Comparison of ENCODE assay signal across 25 cellular contexts in the genomic region with DNA sequence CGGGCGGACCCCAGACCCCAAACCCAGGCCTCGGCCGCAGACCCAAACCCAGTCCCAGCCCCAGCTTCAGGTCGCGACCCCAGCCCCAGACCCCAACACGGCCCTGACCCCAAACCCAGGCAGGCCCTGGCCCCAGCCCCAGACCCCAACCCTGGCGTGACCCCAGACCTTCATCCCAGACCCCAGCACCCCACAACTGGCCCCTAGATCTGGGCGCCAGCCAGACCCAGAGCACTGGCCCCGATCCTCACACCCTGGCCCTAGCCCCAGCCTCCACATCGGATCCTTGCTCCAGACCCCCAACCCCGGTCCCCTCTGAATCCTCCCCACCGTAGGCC. TPM values are rescaled to one million over a fixed set of nuclear protein-coding genes. Genes with fewer than 3 reads are reported as not detected.
DNase-seq lines count a peak whose midpoint lies in the region; ATAC-seq, FAIRE-seq and TF ChIP-seq lines count a peak whose summit lies in the region.
"Had no signal": no experiment of that assay in that cellular context is flagged by ENCODE, and none has a peak within 500 bp of the region (broad histone marks: within the 10 kb centered on the region; RNA-seq: fewer than 3 reads in every experiment).

No MANE protein-coding gene starts in this region.

- no peak for TF ChIP-seq EP300 in H1 (IDR thresholded peaks at IDR 0.05; ENCODE audit: borderline replicate concordance in 1 of 2, low read depth in 2 of 2, low read length in 2 of 2)

- H3K36me3 Mint-ChIP-seq in neural crest cell (ENCODE audit: low read depth) = peaks cover 18% of the 10 kb centered on the region
- H3K36me3 Mint-ChIP-seq: CD4-positive, CD25-positive, alpha-beta regulatory T cell had no signal

- H2BK20ac ChIP-seq in H1 (ENCODE audit: low read length) = no peak overlapping the region

- H3K27ac ChIP-seq in HUES48 (ENCODE audit: low read depth, low read length) (no peak overlapping the region), H1 (ENCODE audit: low read depth, low read length) (no peak overlapping the region), testis (no peak overlapping the region)
- H3K27ac ChIP-seq: BLaER1, GM23248, HL-60, PC-9 had no signal

- POLR2A ChIA-PET in H1 (lab: Charles Lee; ENCODE audit: partially characterized antibody) = interaction anchor here (9.1 kb wide), 1 partner anchor 9 kb away, joined by 148 read pairs; no protein-coding TSS in a partner anchor

- H3K23me2 ChIP-seq in H1 (ENCODE audit: low read depth, low read length) = no peaks in the 10 kb centered on the region

- intact Hi-C loops in testis (cut with DNase I; ENCODE audit: low total_unique reads) = no loop called here

- TF ChIP-seq CTCF in H1 (IDR thresholded peaks at IDR 0.05; ENCODE audit: control extremely low read depth in 1 of 3, insufficient read depth in 1 of 3, low read depth in 1 of 3, low read length in 3 of 3) = no peak
- TF ChIP-seq CTCF in neural crest cell (conservative IDR thresholded peaks at IDR 0.05) = no peak
- TF ChIP-seq CTCF in testis (IDR thresholded peaks at IDR 0.05) = no peak

- 0 out of 2 replicates have a peak overlapping the region, but pooled peaks have one; percentile 43 for H3K9ac ChIP-seq in HUES48 (ENCODE audit: low read depth, low read length)
- H3K9ac ChIP-seq in H1 (replicated peaks in 1 of 4; ENCODE audit: extremely low read depth in 1 of 4, low read depth in 3 of 4, low read length in 3 of 4) = no peak overlapping the region; a peak in 1 of 7 replicates
- H3K9ac ChIP-seq: BLaER1, GM23248 had no signal

- H3K4me3 Mint-ChIP-seq in neural crest cell = peak overlapping the region; percentile 49
- H3K4me3 Mint-ChIP-seq: CD4-positive, CD25-positive, alpha-beta regulatory T cell had no signal

- no peak overlapping the region for H2BK15ac ChIP-seq in H1 (ENCODE audit: low read length)

- H2AK5ac ChIP-seq in H1 (ENCODE audit: low read depth, low read length) = no peak overlapping the region

- CTCF ChIA-PET in H1 (lab: Charles Lee; ENCODE audit: partially characterized antibody) = interaction anchor here (1.5 kb wide), 2 partner anchors 10 to 39 kb away, joined by 3 to 4 read pairs; no protein-coding TSS in a partner anchor

- H3K9me3 Mint-ChIP-seq in neural crest cell = no peaks in the 10 kb centered on the region
- H3K9me3 Mint-ChIP-seq: CD4-positive, CD25-positive, alpha-beta regulatory T cell had no signal

- no peaks in the 10 kb centered on the region for H3K27me3 ChIP-seq in HUES48 (ENCODE audit: control insufficient read depth, insufficient read depth, low read length)
- no peaks in the 10 kb centered on the region; a peak in 1 of 7 replicates for H3K27me3 ChIP-seq in H1 (replicated peaks in 1 of 4; ENCODE audit: control insufficient read depth in 3 of 4, extremely low read depth in 1 of 4, insufficient read depth in 3 of 4, low read length in 3 of 4)
- no peaks in the 10 kb centered on the region for H3K27me3 ChIP-seq in testis
- no peaks in the 10 kb centered on the region for H3K27me3 ChIP-seq in H7 (ENCODE audit: control insufficient read depth, insufficient read depth, low read length)
- H3K27me3 ChIP-seq: BLaER1, MG63 had no signal

- peak overlapping the region in 1 of 2 experiments; percentile 65; a peak in 1 of 4 replicates for H3K4me2 ChIP-seq in H1 (ENCODE audit: insufficient read depth in 1 of 2, low read depth in 2 of 2, low read length in 2 of 2)
- H3K4me2 ChIP-seq: BLaER1, PC-9 had no signal

- H3K14ac ChIP-seq in H1 (ENCODE audit: insufficient read length) = no peak overlapping the region

- no peak overlapping the region for H4K5ac ChIP-seq in H1 (ENCODE audit: insufficient read length, low read depth, low read length)

- H3K27ac Mint-ChIP-seq in neural crest cell (ENCODE audit: unreplicated experiment) = no peak overlapping the region

- H3K4me1 ChIP-seq in HUES48 (ENCODE audit: control insufficient read depth, insufficient read depth, low read length) (no peaks in the 10 kb centered on the region), H1 (replicated peaks in 1 of 4; ENCODE audit: control insufficient read depth in 3 of 4, insufficient read depth in 4 of 4, low read length in 3 of 4) (no peaks in the 10 kb centered on the region), testis (no peaks in the 10 kb centered on the region)

- H3K27me3 Mint-ChIP-seq in neural crest cell (ENCODE audit: low read depth) = no peaks in the 10 kb centered on the region
- H3K27me3 Mint-ChIP-seq: CD4-positive, CD25-positive, alpha-beta regulatory T cell had no signal

- DNase-seq in H1 (ENCODE audit: low read depth in 1 of 2, low spot score in 2 of 2) = no peak
- DNase-seq in neural crest cell (ENCODE audit: low read depth, low spot score) = no peak
- no peak for DNase-seq in testis
- DNase-seq in NCI-H524 treated with DMSO at 0.1 percent for 48 hours (lab: John Stamatoyannopoulos, UW) = no peak
- no peak for DNase-seq in COLO829 (ENCODE audit: low spot score)
- DNase-seq in H7 = no peak
- DNase-seq: CD4-positive, CD25-positive, alpha-beta regulatory T cell; DMS53; GM23248; KG1; MG63; NCI-H1105 treated with DMSO at 0.1 percent for 48 hours; NCI-H2029 treated with DMSO at 0.1 percent for 48 hours; NCI-H446 treated with DMSO at 0.1 percent for 48 hours; NCI-H526 treated with DMSO at 0.1 percent for 48 hours; PC-9; RPMI8226; SHP77 treated with DMSO at 0.1 percent for 48 hours had no signal

- H3K23ac ChIP-seq in H1 (ENCODE audit: insufficient read length) = no peak overlapping the region

- peaks cover 0 to 16% of the 10 kb centered on the region in 2 experiments for H4K20me1 ChIP-seq in H1 (replicated peaks in 1 of 2; ENCODE audit: control insufficient read depth in 1 of 2, insufficient read depth in 2 of 2, low read length in 2 of 2)

- H4K91ac ChIP-seq in H1 (replicated peaks; ENCODE audit: insufficient read length, low read length) = no peak overlapping the region

- peak overlapping the region; percentile 74 for H3K4me3 ChIP-seq in HUES48 (ENCODE audit: low read depth, low read length)
- peak overlapping the region in 1 of 4 experiments; percentile 68; a peak in 1 of 8 replicates for H3K4me3 ChIP-seq in H1 (ENCODE audit: extremely low read depth in 1 of 4, insufficient read depth in 2 of 4, low read depth in 3 of 4, low read length in 4 of 4)
- peak overlapping the region; percentile 29 to 39 for H3K4me3 ChIP-seq in testis
- no peak overlapping the region for H3K4me3 ChIP-seq in H7 (ENCODE audit: insufficient read depth, low read depth, low read length)
- H3K4me3 ChIP-seq: BLaER1, GM23248, MG63, PC-9 had no signal

- H3K79me1 ChIP-seq in H1 (ENCODE audit: low read depth, low read length) = peaks cover 25% of the 10 kb centered on the region

- no peak overlapping the region for H2BK12ac ChIP-seq in H1 (ENCODE audit: low read depth, low read length)

- peaks cover 44% of the 10 kb centered on the region for H3K36me3 ChIP-seq in HUES48 (ENCODE audit: control insufficient read depth, insufficient read depth, low read length)
- peaks cover 5 to 40% (median 24%) of the 10 kb centered on the region in 4 experiments; a peak in 7 of 8 replicates for H3K36me3 ChIP-seq in H1 (ENCODE audit: control insufficient read depth in 2 of 4, insufficient read depth in 4 of 4, low read length in 3 of 4)
- no peaks in the 10 kb centered on the region for H3K36me3 ChIP-seq in testis (ENCODE audit: low read depth, missing control alignments)
- peaks cover 3% of the 10 kb centered on the region for H3K36me3 ChIP-seq in H7 (replicated peaks; ENCODE audit: control insufficient read depth, insufficient read depth, low read length)

- H3K4me1 Mint-ChIP-seq in neural crest cell = peaks cover 12% of the 10 kb centered on the region

- 100% methylated on average over 1 of the region's 13 CpGs; no CpG with 5 or more reads in 1 of the 2 experiments for WGBS in H1 (ENCODE audit: extremely low coverage in 1 of 2, insufficient coverage in 1 of 2, insufficient read length in 1 of 2, insufficient replicate concordance in 2 of 2, low coverage in 1 of 2, low lambda C conversion rate in 2 of 2, missing lambda C conversion rate in 1 of 2), 2 experiments
- WGBS in testis, 2 donors = 61 to 70% methylated on average over 8 to 13 of the region's 13 CpGs

- no peak for TF ChIP-seq RAD21 in H1 (IDR thresholded peaks at IDR 0.05 in 1 of 2, conservative IDR thresholded peaks at IDR 0.05 in 1 of 2; ENCODE audit: low read depth in 2 of 2, low read length in 2 of 2)

- H2AFZ ChIP-seq in H1 (ENCODE audit: low read length) = no peak overlapping the region
- H2AFZ ChIP-seq: GM23248, PC-9 had no signal

- no peak overlapping the region for H2BK120ac ChIP-seq in H1 (replicated peaks; ENCODE audit: low read depth, low read length)

- H3K18ac ChIP-seq in H1 (ENCODE audit: extremely low read depth, low read length) = no peak overlapping the region

- H3K9me3 ChIP-seq in HUES48 (ENCODE audit: control insufficient read depth, insufficient read depth, low read length) (no peaks in the 10 kb centered on the region), H1 (ENCODE audit: insufficient read depth in 2 of 2, low read depth in 1 of 2, low read length in 1 of 2) (no peaks in the 10 kb centered on the region), testis (no peaks in the 10 kb centered on the region)
- H3K9me3 ChIP-seq: BLaER1, MG63 had no signal

- ATAC-seq in GM18867 (IDR thresholded peaks at IDR 0.05; ENCODE audit: unreplicated experiment) = no peak
- ATAC-seq: HCT116 had no signal

- FAIRE-seq in H1 (lab: Jason Lieb, UNC) = no peak
- FAIRE-seq: A204.1, GM18507 had no signal

- no peak overlapping the region for H2BK5ac ChIP-seq in H1 (ENCODE audit: low read depth, low read length)

- TF ChIP-seq POLR2A in H1 (IDR thresholded peaks at IDR 0.05; ENCODE audit: control extremely low read depth in 1 of 2, low read depth in 2 of 2, low read length in 2 of 2) (no peak), testis (IDR thresholded peaks at IDR 0.05) (no peak)

- H3K79me2 ChIP-seq in H1 (ENCODE audit: control insufficient read depth in 1 of 2, insufficient read depth in 2 of 2, low read length in 2 of 2) = peaks cover 0 to 40% of the 10 kb centered on the region in 2 experiments; a peak in 2 of 4 replicates

- no peak overlapping the region for H3K4ac ChIP-seq in H1 (replicated peaks; ENCODE audit: insufficient read length, low read depth, low read length)

- peak overlapping the region; percentile 79; the same call in 1 of the 2 replicates for H4K8ac ChIP-seq in H1 (ENCODE audit: extremely low read depth, insufficient read depth, low read length)

- H3K56ac ChIP-seq in H1 (replicated peaks; ENCODE audit: insufficient read length, low read depth, low read length) = no peak overlapping the region

RNA-seq across cellular contexts. Expression of a gene that starts 7.5 kb away (rescaled TPM):
- total RNA-seq in H1 (2021; fragmentation: NEBNext Ultra II Directional; extraction: Animal tissue kit (Norgen Biotek cat#: 25700)) = 110 and 115 TPM in 2 replicates
- polyA plus RNA-seq in H1 (2011; rRNA removed) (88.2 and 113 TPM in 2 replicates), testis (ENCODE audit: insufficient read depth, low read depth, low replicate concordance) (78.3 TPM)
- 88.4 TPM for polyA plus RNA-seq in H1 (2011; cell fraction: cytosol; rRNA removed)
- polyA plus RNA-seq in H1 (2011; cell fraction: nucleus; rRNA removed) = 124 TPM
- polyA plus RNA-seq in H1 (2012, experiment 1 of 2) = 35.0 to 76.4 TPM (median 70.7 TPM) in 4 replicates
- polyA plus RNA-seq in H1 (2012, experiment 2 of 2) = 53.8 TPM
- polyA plus RNA-seq in H1 (2013, experiment 1 of 2) = 51.4 TPM
- polyA plus RNA-seq in H1 (2013, experiment 2 of 2) = 49.4 TPM
- polyA minus RNA-seq in H1 (2011; rRNA and poly(A)+ RNA removed) = 30.3 and 32.3 TPM in 2 replicates
- 61.4 TPM for polyA minus RNA-seq in H1 (2011; cell fraction: cytosol; rRNA and poly(A)+ RNA removed)
- polyA minus RNA-seq in H1 (2011; cell fraction: nucleus; rRNA and poly(A)+ RNA removed) = 52.8 TPM
- total RNA-seq in neural crest cell (157 and 168 TPM in 2 replicates), testis (100 to 1,000 TPM; 146 to 153 TPM)
- total RNA-seq in H7 (2014; rRNA removed; shearing (Covaris generic)) = 105 and 114 TPM in 2 replicates

RNA-seq across cellular contexts. Expression of a gene that starts 17.1 kb away (rescaled TPM):
- 78.8 and 83.4 TPM in 2 replicates for total RNA-seq in H1 (2021; fragmentation: NEBNext Ultra II Directional; extraction: Animal tissue kit (Norgen Biotek cat#: 25700))
- polyA plus RNA-seq in H1 (2011; rRNA removed) = 20.8 and 32.1 TPM in 2 replicates
- 26.0 TPM for polyA plus RNA-seq in H1 (2011; cell fraction: cytosol; rRNA removed)
- polyA plus RNA-seq in H1 (2011; cell fraction: nucleus; rRNA removed) = 30.2 TPM
- polyA plus RNA-seq in H1 (2012, experiment 1 of 2) = 18.2 to 26.2 TPM (median 24.6 TPM) in 4 replicates
- polyA plus RNA-seq in H1 (2012, experiment 2 of 2) = 15.1 TPM
- polyA plus RNA-seq in H1 (2013, experiment 1 of 2) = 41.2 TPM
- polyA plus RNA-seq in H1 (2013, experiment 2 of 2) = 41.1 TPM
- polyA minus RNA-seq in H1 (2011; rRNA and poly(A)+ RNA removed) = 3.1 and 6.7 TPM in 2 replicates
- polyA minus RNA-seq in H1 (2011; cell fraction: cytosol; rRNA and poly(A)+ RNA removed) = 76.2 TPM
- 34.3 TPM for polyA minus RNA-seq in H1 (2011; cell fraction: nucleus; rRNA and poly(A)+ RNA removed)
- 102 and 103 TPM in 2 replicates for total RNA-seq in neural crest cell
- 100 to 1,000 TPM; 127 to 211 TPM for total RNA-seq in testis
- polyA plus RNA-seq in testis (ENCODE audit: insufficient read depth, low read depth, low replicate concordance) = 45.6 TPM
- 107 and 117 TPM in 2 replicates for total RNA-seq in H7 (2014; rRNA removed; shearing (Covaris generic))

RNA-seq across cellular contexts. Expression of a gene that starts 20.1 kb away (rescaled TPM):
- 162 and 179 TPM in 2 replicates for total RNA-seq in H1 (2021; fragmentation: NEBNext Ultra II Directional; extraction: Animal tissue kit (Norgen Biotek cat#: 25700))
- polyA plus RNA-seq in H1 (2011; rRNA removed) = 171 and 209 TPM in 2 replicates
- 116 TPM for polyA plus RNA-seq in H1 (2011; cell fraction: cytosol; rRNA removed)
- 97.6 TPM for polyA plus RNA-seq in H1 (2011; cell fraction: nucleus; rRNA removed)
- polyA plus RNA-seq in H1 (2012, experiment 1 of 2) = 113 to 194 TPM (median 144 TPM) in 4 replicates
- 120 TPM for polyA plus RNA-seq in H1 (2012, experiment 2 of 2)
- polyA plus RNA-seq in H1 (2013, experiment 1 of 2) = 158 TPM
- 164 TPM for polyA plus RNA-seq in H1 (2013, experiment 2 of 2)
- polyA minus RNA-seq in H1 (2011; rRNA and poly(A)+ RNA removed) = 30.3 and 34.7 TPM in 2 replicates
- 19.2 TPM for polyA minus RNA-seq in H1 (2011; cell fraction: cytosol; rRNA and poly(A)+ RNA removed)
- 33.2 TPM for polyA minus RNA-seq in H1 (2011; cell fraction: nucleus; rRNA and poly(A)+ RNA removed)
- 149 and 165 TPM in 2 replicates for total RNA-seq in neural crest cell
- 10 to 100 TPM; 45.8 to 60.8 TPM for total RNA-seq in testis
- polyA plus RNA-seq in testis (ENCODE audit: insufficient read depth, low read depth, low replicate concordance) = 105 TPM
- 103 and 111 TPM in 2 replicates for total RNA-seq in H7 (2014; rRNA removed; shearing (Covaris generic))
